ENCODE assay signal across 8 cellular contexts in the genomic region with DNA sequence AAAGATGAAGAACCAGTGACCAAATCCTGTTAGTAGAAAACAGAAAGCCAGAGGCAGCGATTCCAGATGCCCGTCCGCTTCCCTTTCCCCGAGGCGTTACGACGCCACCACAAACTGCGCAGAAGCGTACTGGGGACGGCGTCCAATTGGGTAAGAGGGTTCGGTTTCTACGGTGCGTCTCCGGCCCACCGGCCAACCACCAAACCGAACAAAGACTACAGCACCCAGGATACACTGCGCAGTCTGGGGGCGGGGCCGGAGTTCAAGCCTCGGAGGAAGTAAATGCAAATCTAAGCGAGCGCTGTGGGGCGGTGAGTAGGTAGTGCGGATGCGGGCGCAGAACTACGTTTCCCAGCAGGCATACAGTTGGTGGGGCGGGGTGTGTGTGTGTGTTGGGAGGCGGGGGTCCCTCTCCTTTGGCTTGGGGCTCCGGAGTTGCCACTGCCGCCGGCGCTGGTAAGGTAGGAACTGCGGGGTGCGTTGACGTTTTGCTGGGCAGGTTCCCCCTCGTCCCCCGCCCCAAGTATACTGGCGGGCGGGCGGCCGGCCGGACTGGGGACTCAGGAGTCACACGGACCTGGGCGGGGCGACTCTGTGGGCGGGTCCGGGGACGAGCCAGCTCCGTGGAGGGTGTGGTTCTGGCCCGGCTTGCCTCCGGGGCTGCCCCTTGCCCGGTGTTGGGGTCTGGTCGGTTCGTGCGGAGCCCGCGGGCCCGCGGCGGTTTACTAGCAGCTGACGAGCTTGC. TPM values are rescaled to one million over a fixed set of nuclear protein-coding genes. Genes with fewer than 3 reads are reported as not detected.
A peak's percentile ranks its signal among the peaks of the same experiment; 100 is the strongest.
DNase-seq lines count a peak whose midpoint lies in the region; ATAC-seq and TF ChIP-seq lines count a peak whose summit lies in the region.

A gene with protein sequence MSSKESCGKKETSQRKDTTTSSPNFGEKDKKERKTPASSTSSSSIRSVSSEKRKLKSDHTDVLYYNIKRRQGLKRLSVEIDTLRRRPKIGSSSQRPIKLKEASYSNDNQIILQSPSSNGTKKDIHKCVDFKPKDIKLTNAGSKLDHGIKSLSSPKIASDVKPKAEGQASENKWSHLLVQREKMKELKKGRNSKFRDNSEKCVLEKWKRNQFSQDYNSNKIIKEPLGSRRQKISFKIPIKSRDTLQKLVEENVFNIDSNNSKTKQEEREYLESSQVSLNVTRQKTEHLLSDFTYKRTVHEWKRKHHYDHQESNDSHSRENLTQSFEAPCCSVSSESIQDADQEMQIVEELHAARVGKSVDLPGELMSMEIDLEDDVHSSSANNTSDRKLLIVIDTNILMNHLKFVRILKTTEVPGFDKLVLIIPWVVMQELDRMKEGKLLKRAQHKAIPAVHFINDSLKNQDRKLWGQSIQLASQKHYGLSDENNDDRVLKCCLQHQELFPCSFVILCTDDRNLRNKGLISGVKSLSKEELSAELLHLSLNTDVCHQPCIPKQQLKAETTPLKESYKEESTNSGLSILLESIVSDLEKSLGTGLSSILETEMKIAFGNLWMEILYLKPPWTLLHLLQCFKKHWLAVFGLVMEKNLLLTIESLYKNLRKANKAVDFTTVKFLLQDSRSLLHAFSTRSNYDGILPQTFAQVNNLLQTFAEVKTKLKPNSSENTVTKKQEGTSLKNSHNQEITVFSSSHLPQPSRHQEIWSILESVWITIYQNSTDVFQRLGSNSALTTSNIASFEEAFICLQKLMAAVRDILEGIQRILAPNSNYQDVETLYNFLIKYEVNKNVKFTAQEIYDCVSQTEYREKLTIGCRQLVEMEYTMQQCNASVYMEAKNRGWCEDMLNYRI (plus strand): TSS at position 314 of the 745 bp plus-strand sequence. CDS start 3,675 bp downstream, outside the sequence.
Gene TRMT1L (minus strand): TSS at position 100 of the 745 bp plus-strand sequence. CDS start 241 bp downstream, outside the sequence.

- H3K4me3 ChIP-seq in dorsolateral prefrontal cortex (peak within 1 kb of the TSS; percentile 74 to 97 (median 89)), right lobe of liver (peak within 1 kb of the TSS; percentile 74 to 88 (median 78))

- peaks cover 0 to 22% (median 3%) of the 10 kb centered on the region in 4 donors for H3K4me1 ChIP-seq in right lobe of liver

- 0% methylated on average over 12 of the region's 63 CpGs for WGBS in right lobe of liver (ENCODE audit: insufficient coverage, low coverage, low lambda C conversion rate, missing lambda C conversion rate)

- H3K4me1 Mint-ChIP-seq in activated CD4-positive, alpha-beta memory T cell treated with anti-CD3 and anti-CD28 coated beads for 36 hours (ENCODE audit: low read depth) = peaks cover 53% of the 10 kb centered on the region

- H3K4me3 Mint-ChIP-seq in activated CD4-positive, alpha-beta memory T cell treated with anti-CD3 and anti-CD28 coated beads for 36 hours = peak within 1 kb of the TSS; percentile 86

- no peaks in the 10 kb centered on the region for H3K9me3 ChIP-seq in right lobe of liver

- peak; percentile 99 for DNase-seq in NCI-H774 (lab: John Stamatoyannopoulos, UW)
- peak; percentile 99 for DNase-seq in activated CD4-positive, alpha-beta memory T cell treated with anti-CD3 and anti-CD28 coated beads for 36 hours
- peak; percentile 99 to 100 (median 100) for DNase-seq in dorsolateral prefrontal cortex
- peak; percentile 99 to 100 (median 99) for DNase-seq in right lobe of liver
- DNase-seq in stimulated activated CD4-positive, alpha-beta T cell treated with anti-CD3 and anti-CD28 coated beads, Interleukin-4, amount 100 ng/mL, for 4 hours = peak; percentile 97 to 98

- H3K27ac ChIP-seq in C4-2B (peak within 1 kb of the TSS; percentile 88), dorsolateral prefrontal cortex (peak within 1 kb of the TSS; percentile 90 to 100 (median 98)), right lobe of liver (peak within 1 kb of the TSS; percentile 94 to 98 (median 96))

- no peaks in the 10 kb centered on the region for H3K36me3 ChIP-seq in right lobe of liver

- H3K9me3 Mint-ChIP-seq in activated CD4-positive, alpha-beta memory T cell treated with anti-CD3 and anti-CD28 coated beads for 36 hours = no peaks in the 10 kb centered on the region

- no peaks in the 10 kb centered on the region for H3K27me3 ChIP-seq in dorsolateral prefrontal cortex
- H3K27me3 ChIP-seq in right lobe of liver = no peaks in the 10 kb centered on the region

- ATAC-seq in GM19395 (IDR thresholded peaks at IDR 0.05; ENCODE audit: unreplicated experiment) = peak; percentile 91
- peak; percentile 86 for ATAC-seq in HG03565 (IDR thresholded peaks at IDR 0.05; ENCODE audit: unreplicated experiment)
- ATAC-seq in right lobe of liver = peak; percentile 92 to 98 (median 94)

- no peaks in the 10 kb centered on the region for H3K36me3 Mint-ChIP-seq in activated CD4-positive, alpha-beta memory T cell treated with anti-CD3 and anti-CD28 coated beads for 36 hours

- no peaks in the 10 kb centered on the region for H3K27me3 Mint-ChIP-seq in activated CD4-positive, alpha-beta memory T cell treated with anti-CD3 and anti-CD28 coated beads for 36 hours

- peak; percentile 97 for TF ChIP-seq POLR2A in right lobe of liver (IDR thresholded peaks at IDR 0.05)

- TF ChIP-seq CTCF in C4-2B (conservative IDR thresholded peaks at IDR 0.05) (no peak), dorsolateral prefrontal cortex (IDR thresholded peaks at IDR 0.05 in 54 of 56, conservative IDR thresholded peaks at IDR 0.05 in 2 of 56; ENCODE audit: low read depth in 1 of 56, partially characterized antibody in 56 of 56) (peak in 22 of 56 donors; percentile 9 to 53 (median 23)), right lobe of liver (IDR thresholded peaks at IDR 0.05) (no peak)

- peak within 1 kb of the TSS; percentile 90 for H3K27ac Mint-ChIP-seq in activated CD4-positive, alpha-beta memory T cell treated with anti-CD3 and anti-CD28 coated beads for 36 hours

- POLR2A ChIA-PET in activated CD4-positive, alpha-beta memory T cell treated with anti-CD3 and anti-CD28 coated beads for 36 hours (lab: Charles Lee) = interaction anchor here (0.6 to 1.5 kb wide), 5 partner anchors 10 to 403 kb away, joined by 3 to 9 read pairs (median 3); partner anchors contain the start of genes IVNS1ABP and RNF2

- CTCF ChIA-PET in activated CD4-positive, alpha-beta memory T cell treated with anti-CD3 and anti-CD28 coated beads for 36 hours (lab: Charles Lee) = interaction anchor here (0.6 to 3.8 kb wide), 3 partner anchors 12 to 352 kb away, joined by 4 to 36 read pairs (median 5); partner anchors contain the start of gene RNF2

- intact Hi-C loops in activated CD4-positive, alpha-beta memory T cell treated with anti-CD3 and anti-CD28 coated beads for 36 hours (cut with micrococcal nuclease) = loop anchor here (1.0 to 10.0 kb wide), 14 partner anchors 13 to 1686 kb away; partner anchors contain the start of genes ARPC5, IVNS1ABP, ODR4 and RNF2
- intact Hi-C loops in dorsolateral prefrontal cortex (cut with DNase I) (loop anchor here (1.0 to 5.0 kb wide), 7 partner anchors 110 to 1218 kb away; partner anchors contain the start of genes EDEM3 (in 2 of the 2), IVNS1ABP (in 2 of the 2), RNF2 (in 2 of the 2) and ODR4 (in 1 of the 2)), right lobe of liver (cut with DNase I) (no loop called here)

RNA-seq across cellular contexts. Expression of the first gene that starts in this region (rescaled TPM):
- 1 to 10 TPM; 2.3 to 3.0 TPM for total RNA-seq in activated CD4-positive, alpha-beta memory T cell treated with anti-CD3 and anti-CD28 coated beads for 36 hours
- total RNA-seq in dorsolateral prefrontal cortex = 10 to 100 TPM in 39 of 120 experiments, 1 to 10 TPM in 81; 5.9 to 16.2 (median 9.2) TPM
- 1 to 10 TPM; 2.0 to 3.9 (median 2.4) TPM for total RNA-seq in right lobe of liver

RNA-seq across cellular contexts. Expression of gene TRMT1L, which starts in this region (rescaled TPM):
- total RNA-seq in activated CD4-positive, alpha-beta memory T cell treated with anti-CD3 and anti-CD28 coated beads for 36 hours = 10 to 100 TPM; 28.6 to 34.4 TPM
- total RNA-seq in dorsolateral prefrontal cortex (10 to 100 TPM; 10.1 to 38.0 (median 24.6) TPM), right lobe of liver (10 to 100 TPM in 3 of 6 experiments, 1 to 10 TPM in 3; 7.9 to 19.2 (median 10.3) TPM)

Comparison
In these comparisons a context has a peak if more than half of its experiments do, and no peak if none do; other contexts are left out.
1. Peak in every context shown above with its lines: DNase-seq, ATAC-seq, H3K4me3 ChIP-seq and H3K27ac ChIP-seq.
2. intact Hi-C loops: an anchor here in activated CD4-positive, alpha-beta memory T cell treated with anti-CD3 and anti-CD28 coated beads for 36 hours (1.0 to 10.0 kb wide) and dorsolateral prefrontal cortex (1.0 to 5.0 kb wide); none called in right lobe of liver.